Comparison of ENCODE assay signal across 32 cellular contexts in genomic region chr2:143505542-143505941, GRCh38.
DNase-seq lines count a peak whose midpoint lies in the region; ATAC-seq, FAIRE-seq and TF ChIP-seq lines count a peak whose summit lies in the region.
"Had no signal": no experiment of that assay in that cellular context is flagged by ENCODE, and none has a peak within 500 bp of the region (broad histone marks: within the 10 kb centered on the region; RNA-seq: fewer than 3 reads in every experiment).

No MANE protein-coding gene starts in this region.

- H3K4me2 ChIP-seq in IMR-90 (ENCODE audit: low read depth, low read length) (no peak overlapping the region), mesenchymal stem cell (ENCODE audit: low read length, poor library complexity, severe bottlenecking) (no peak overlapping the region)

- H4K91ac ChIP-seq in IMR-90 (ENCODE audit: insufficient read depth, low read depth, low read length) (no peak overlapping the region), mesenchymal stem cell (ENCODE audit: low read length) (no peak overlapping the region)

- H3K27ac ChIP-seq in IMR-90 (ENCODE audit: insufficient read depth, low read length), result no peak overlapping the region
- no peak overlapping the region for H3K27ac ChIP-seq in mesenchymal stem cell (ENCODE audit: low read length, poor library complexity, severe bottlenecking)
- no peak overlapping the region for H3K27ac ChIP-seq in pancreas
- H3K27ac ChIP-seq: ascending aorta, heart right ventricle, ovary, testis, uterus had no signal

- no peak overlapping the region for H2BK20ac ChIP-seq in IMR-90 (ENCODE audit: low read depth, low read length)

- no TSS peak for BruUV-seq in IMR-90 (replicated peaks; lab: Mats Ljungman, UMichigan)

- H3K23ac ChIP-seq in IMR-90 (ENCODE audit: low read depth, low read length) (no peak overlapping the region), mesenchymal stem cell (ENCODE audit: low read length in 2 of 2) (no peak overlapping the region)

- no peak overlapping the region for H2AK5ac ChIP-seq in IMR-90 (ENCODE audit: low read depth, low read length)
- no peak overlapping the region for H2AK5ac ChIP-seq in mesenchymal stem cell (ENCODE audit: low read length, severe bottlenecking)

- H3K4me3 ChIP-seq in AG10803 (ENCODE audit: low read length) (no peak overlapping the region), IMR-90 (ENCODE audit: insufficient read depth, low read depth, low read length) (no peak overlapping the region), mesenchymal stem cell (ENCODE audit: insufficient read depth in 1 of 2, low read depth in 1 of 2, low read length in 2 of 2) (no peak overlapping the region), pancreas (no peak overlapping the region)
- H3K4me3 ChIP-seq: ascending aorta, GM12878, heart right ventricle, ovary, testis, uterus had no signal

- no peak overlapping the region for H2BK12ac ChIP-seq in mesenchymal stem cell (ENCODE audit: low read length in 2 of 2)

- no peak overlapping the region for H4K5ac ChIP-seq in IMR-90 (ENCODE audit: low read depth, low read length)

- no peak overlapping the region for H2BK5ac ChIP-seq in IMR-90 (ENCODE audit: low read depth, low read length, poor library complexity, severe bottlenecking)
- no peak overlapping the region for H2BK5ac ChIP-seq in mesenchymal stem cell (ENCODE audit: low read depth, low read length, poor library complexity, severe bottlenecking)

- intact Hi-C loops in IMR-90 (cut with micrococcal nuclease) (no loop called here), pancreas (cut with DNase I) (no loop called here)

- POLR2A ChIA-PET in IMR-90 (lab: Charles Lee; ENCODE audit: unreplicated experiment), result no interaction called here

- H3K4me1 ChIP-seq in IMR-90 (ENCODE audit: control insufficient read depth, insufficient read depth, low read length) (no peaks in the 10 kb centered on the region), mesenchymal stem cell (ENCODE audit: control insufficient read depth, insufficient read depth, low read depth, low read length) (no peaks in the 10 kb centered on the region), pancreas (no peaks in the 10 kb centered on the region)
- H3K4me1 ChIP-seq: ascending aorta, heart right ventricle, testis, uterus had no signal

- H3K27me3 ChIP-seq in IMR-90 (ENCODE audit: control insufficient read depth, insufficient read depth, low read length) (no peaks in the 10 kb centered on the region), mesenchymal stem cell (ENCODE audit: control insufficient read depth in 1 of 2, insufficient read depth in 1 of 2, low read length in 2 of 2) (no peaks in the 10 kb centered on the region), pancreas (no peaks in the 10 kb centered on the region)
- H3K27me3 ChIP-seq: ascending aorta, heart right ventricle, ovary, testis, uterus had no signal

- no peaks in the 10 kb centered on the region for H3K79me1 ChIP-seq in IMR-90 (ENCODE audit: low read depth in 1 of 2, low read length in 2 of 2)
- no peaks in the 10 kb centered on the region for H3K79me1 ChIP-seq in mesenchymal stem cell (replicated peaks; ENCODE audit: low read length, poor library complexity, severe bottlenecking)

- CTCF ChIA-PET in IMR-90 (lab: Yijun Ruan, JAX), result interaction anchor here (0.6 to 1.4 kb wide), 2 partner anchors 10 to 60 kb away, joined by 3 to 6 read pairs; no protein-coding TSS in a partner anchor

- no peak overlapping the region for H2AK9ac ChIP-seq in IMR-90 (replicated peaks; ENCODE audit: low read depth, low read length, poor library complexity)

- ATAC-seq in IMR-90 (ENCODE audit: low read depth) (no peak), GM21529 (IDR thresholded peaks at IDR 0.05; ENCODE audit: unreplicated experiment) (no peak), pancreas (no peak)
- ATAC-seq: activated naive CD4-positive, alpha-beta T cell treated with anti-CD3 and anti-CD28 coated beads, Interleukin-2, amount 50 U/mL, for 72 hours; GM12878; heart right ventricle; stimulated activated naive CD8-positive, alpha-beta T cell treated with anti-CD3 and anti-CD28 coated beads, Interleukin-15, Interleukin-2, amounts not matched to agents 100 U/mL and 50 U/mL, for 24 hours had no signal

- no peak overlapping the region for H2BK120ac ChIP-seq in IMR-90 (ENCODE audit: low read depth, low read length)
- H2BK120ac ChIP-seq in mesenchymal stem cell (ENCODE audit: low read depth, low read length), result no peak overlapping the region

- H3K18ac ChIP-seq in IMR-90 (ENCODE audit: low read depth, low read length) (no peak overlapping the region), mesenchymal stem cell (ENCODE audit: low read depth in 1 of 2, low read length in 2 of 2) (no peak overlapping the region)

- no peak for TF ChIP-seq CTCF in AG10803 (conservative IDR thresholded peaks at IDR 0.05; ENCODE audit: low read length)
- no peak for TF ChIP-seq CTCF in IMR-90 (conservative IDR thresholded peaks at IDR 0.05; ENCODE audit: low read depth, low read length)
- no peak for TF ChIP-seq CTCF in pancreas (IDR thresholded peaks at IDR 0.05)

- H3K4ac ChIP-seq in IMR-90 (ENCODE audit: low read depth, low read length) (no peak overlapping the region), mesenchymal stem cell (ENCODE audit: low read depth in 1 of 2, low read length in 2 of 2) (no peak overlapping the region)

- no peak for TF ChIP-seq POLR2A in IMR-90 (IDR thresholded peaks at IDR 0.05; ENCODE audit: low read depth, low read length)

- H3K36me3 ChIP-seq in IMR-90 (ENCODE audit: control insufficient read depth, insufficient read depth, low read length) (no peaks in the 10 kb centered on the region), mesenchymal stem cell (ENCODE audit: control insufficient read depth in 1 of 2, insufficient read depth in 2 of 2, low read depth in 1 of 2, low read length in 2 of 2) (no peaks in the 10 kb centered on the region), pancreas (no peaks in the 10 kb centered on the region)
- H3K36me3 ChIP-seq: ascending aorta, heart right ventricle, ovary, uterus had no signal

- TF ChIP-seq RAD21 in IMR-90 (IDR thresholded peaks at IDR 0.05; ENCODE audit: low read length), result no peak

- dilution Hi-C loops in IMR-90 (cut with HindIII; ENCODE audit: low sequenced_read_pairs, unreplicated experiment), result no loop called here

- H3K9me3 ChIP-seq in IMR-90 (ENCODE audit: control insufficient read depth, insufficient read depth, low read length) (no peaks in the 10 kb centered on the region), mesenchymal stem cell (ENCODE audit: control insufficient read depth, low read length) (no peaks in the 10 kb centered on the region), pancreas (no peaks in the 10 kb centered on the region)
- H3K9me3 ChIP-seq: ascending aorta, heart right ventricle, ovary, testis, uterus had no signal

- no CpG with 5 or more reads among the region's 1 CpG for WGBS in IMR-90 (ENCODE audit: extremely low coverage in 2 of 2, insufficient read length in 1 of 2), 2 experiments
- 94% methylated on average over 1 of the region's 1 CpG for WGBS in mesenchymal stem cell
- 86 to 88% methylated on average over 1 of the region's 1 CpG for WGBS in pancreas, 2 donors

- H2AFZ ChIP-seq in IMR-90 (replicated peaks; ENCODE audit: low read length, poor library complexity) (no peak overlapping the region), mesenchymal stem cell (ENCODE audit: low read depth, low read length) (no peak overlapping the region)

- no peak for FAIRE-seq in pancreas (lab: Jason Lieb, UNC)
- FAIRE-seq: A204.1, D721Med, GM12878, small intestine had no signal

- H2BK15ac ChIP-seq in IMR-90 (ENCODE audit: low read depth, low read length) (no peak overlapping the region), mesenchymal stem cell (ENCODE audit: low read depth, poor library complexity, severe bottlenecking) (no peak overlapping the region)

- in situ Hi-C loops in IMR-90 (cut with MboI; ENCODE audit: low sequenced_read_pairs), result loop anchor here (25.0 kb wide), 1 partner anchor 1007 kb away; the partner anchor contains the start of gene ZEB2

- no peaks in the 10 kb centered on the region for H4K20me1 ChIP-seq in IMR-90 (ENCODE audit: insufficient read depth, low read length)

- H3K56ac ChIP-seq in IMR-90 (ENCODE audit: extremely low read depth, insufficient read depth, low read length), result no peak overlapping the region

- no peaks in the 10 kb centered on the region for H3K9me1 ChIP-seq in IMR-90 (ENCODE audit: insufficient read depth, low read length)

- H3K9ac ChIP-seq in IMR-90 (ENCODE audit: low read depth, low read length) (no peak overlapping the region), mesenchymal stem cell (ENCODE audit: low read length) (no peak overlapping the region)

- DNase-seq in AG10803 (ENCODE audit: low read depth) (peak; percentile 34), IMR-90 (peak; percentile 8), amniotic epithelial cell (ENCODE audit: low read depth) (peak; percentile 56), islet precursor cell (peak; percentile 61), mesenchymal stem cell (no peak), T-helper 1 cell (no peak), pancreas (no peak)
- DNase-seq: activated B cell treated with CpG ODN at 0.5 μM for 24 hours; activated CD4-positive, alpha-beta T cell treated with anti-CD3 and anti-CD28 coated beads, Interleukin-2, amount 10 ng/mL, durations not matched to agents 7 days and 5 days; activated effector memory CD4-positive, alpha-beta T cell treated with Interleukin-2 at 50 U/mL for 16 hours; activated T-cell treated with anti-CD3 and anti-CD28 coated beads, Interleukin-2, amount 50 U/mL, for 1 hour; AML-193; caudate nucleus; CD4-positive, CD25-positive, alpha-beta regulatory T cell; erythroblast; foreskin melanocyte; H7; heart right ventricle; MV-4-11; NCI-H526; ovary; small intestine; stimulated activated CD4-positive, alpha-beta T cell treated with anti-CD3 and anti-CD28 coated beads, Interleukin-1b, Interleukin-23, amount 100 ng/mL, for 48 hours; stimulated activated naive CD8-positive, alpha-beta T cell treated with anti-CD3 and anti-CD28 coated beads, Interleukin-15, Interleukin-2, amounts not matched to agents 100 U/mL and 50 U/mL, for 24 hours; testis; uterus had no signal

- no peak overlapping the region for H4K8ac ChIP-seq in IMR-90 (ENCODE audit: low read depth in 2 of 2, low read length in 2 of 2)
- no peak overlapping the region for H4K8ac ChIP-seq in mesenchymal stem cell (ENCODE audit: low read length)

- H3K14ac ChIP-seq in IMR-90 (replicated peaks; ENCODE audit: low read depth, low read length), result 0 out of 2 replicates have a peak overlapping the region, but pooled peaks have one; percentile 23
- H3K14ac ChIP-seq in mesenchymal stem cell (ENCODE audit: low read length in 2 of 2), result no peak overlapping the region

TF ChIP-seq in IMR-90, 13 proteins besides CTCF, POLR2A, EP300 and RAD21 (continues in another document):
- TF ChIP-seq NFE2L2 (IDR thresholded peaks at IDR 0.05; ENCODE audit: low read depth, low read length) (no peak), SMC3 (IDR thresholded peaks at IDR 0.05; ENCODE audit: low read depth, low read length) (no peak), CEBPB (IDR thresholded peaks at IDR 0.05; ENCODE audit: low read depth, low read length) (no peak)

Comparison
In these comparisons a context has a peak if more than half of its experiments do, and no peak if none do; other contexts are left out.
1. DNase-seq: peak in AG10803 (single experiment), IMR-90 (single experiment), amniotic epithelial cell (single experiment) and islet precursor cell (single experiment); none in mesenchymal stem cell (single experiment), T-helper 1 cell (0 of 5) and pancreas (0 of 6).